In genomic region chr4:80091688-80092087, GRCh38 we compare ENCODE assay signal across 28 cellular contexts.
"Had no signal": no experiment of that assay in that cellular context is flagged by ENCODE, and none has a peak within 500 bp of the region (broad histone marks: within the 10 kb centered on the region; RNA-seq: fewer than 3 reads in every experiment).

No MANE protein-coding gene starts in this region.

- DNase-seq: natural killer cell; occipital lobe; ovary; posterior cingulate gyrus; psoas muscle; right cardiac atrium; spleen; stimulated activated CD4-positive, alpha-beta T cell treated with anti-CD3 and anti-CD28 coated beads, Interleukin-12 subunit alpha, Interleukin-12 subunit beta, amount 100 ng/mL, for 4 hours; stimulated activated CD4-positive, alpha-beta T cell treated with anti-CD3 and anti-CD28 coated beads, Interleukin-1b, Interleukin-23, amount 100 ng/mL, for 48 hours; stimulated activated CD4-positive, alpha-beta T cell treated with anti-CD3 and anti-CD28 coated beads, Interleukin-4, amount 100 ng/mL, for 1 hour; stimulated activated CD4-positive, alpha-beta T cell treated with anti-CD3 and anti-CD28 coated beads, Interleukin-4, amount 100 ng/mL, for 4 hours; stimulated activated CD8-positive, alpha-beta memory T cell treated with anti-CD3 and anti-CD28 coated beads, Interleukin-4, amount 100 ng/mL, for 48 hours; stimulated activated naive CD4-positive, alpha-beta T cell; stimulated activated naive CD8-positive, alpha-beta T cell treated with anti-CD3 and anti-CD28 coated beads, Interleukin-15, amount 100 ng/mL, for 72 hours; stimulated activated naive CD8-positive, alpha-beta T cell treated with anti-CD3 and anti-CD28 coated beads, Interleukin-15, Interleukin-2, amounts not matched to agents 100 U/mL and 50 U/mL, for 24 hours; substantia nigra; testis; tibial artery; transverse colon; upper lobe of right lung; uterus had no signal

- H3K36me3 ChIP-seq: neural progenitor cell, ovary, spleen, suprapubic skin, tibial artery, transverse colon, upper lobe of right lung, uterus had no signal

- H3K4me2 ChIP-seq: neural progenitor cell, smooth muscle cell had no signal

- H3K27me3 ChIP-seq: neural progenitor cell, ovary, spleen, suprapubic skin, testis, tibial artery, transverse colon, upper lobe of right lung, uterus had no signal

- H3K9me3 ChIP-seq: ovary, psoas muscle, spleen, suprapubic skin, testis, tibial artery, transverse colon, upper lobe of right lung, uterus had no signal

- H3K27ac ChIP-seq: neural progenitor cell, ovary, parathyroid adenoma, psoas muscle, skin epidermis, spleen, suprapubic skin, testis, tibial artery, transverse colon, upper lobe of right lung, uterus had no signal

- ATAC-seq: natural killer cell; psoas muscle; right cardiac atrium; sciatic nerve; stimulated activated memory B cell treated with anti-CD40 and anti-IgM and Interleukin-4, amounts not matched to agents 10 μg/mL and 1 μg/mL and 100 μg/mL, for 72 hours; stimulated activated naive CD8-positive, alpha-beta T cell treated with anti-CD3 and anti-CD28 coated beads, Interleukin-15, Interleukin-2, amounts not matched to agents 100 U/mL and 50 U/mL, for 24 hours; upper lobe of right lung had no signal

- H3K4me3 ChIP-seq: neural progenitor cell, ovary, psoas muscle, skin epidermis, smooth muscle cell, spleen, suprapubic skin, testis, tibial artery, transverse colon, upper lobe of right lung, uterus had no signal

- H3K79me2 ChIP-seq: parathyroid adenoma had no signal

- H2AFZ ChIP-seq: neural progenitor cell, parathyroid adenoma had no signal

- H3K9ac ChIP-seq: neural progenitor cell, parathyroid adenoma had no signal

- H3K4me1 ChIP-seq: neural progenitor cell, parathyroid adenoma, psoas muscle, spleen, testis, tibial artery, transverse colon, upper lobe of right lung, uterus had no signal
